Comparison of ENCODE assay signal across 8 cellular contexts in genomic region chr5:3049261-3049660, GRCh38.
"Had no signal": no experiment of that assay in that cellular context is flagged by ENCODE, and none has a peak within 500 bp of the region (broad histone marks: within the 10 kb centered on the region; RNA-seq: fewer than 3 reads in every experiment).

No MANE protein-coding gene starts in this region.

- H3K4me3 ChIP-seq: GM23248 had no signal

- H3K27me3 Mint-ChIP-seq: IgD-negative memory B cell had no signal

- H3K4me3 Mint-ChIP-seq: H9, IgD-negative memory B cell had no signal

- H3K36me3 Mint-ChIP-seq: IgD-negative memory B cell had no signal

- H3K9me3 Mint-ChIP-seq: H9 had no signal

- ATAC-seq: HepG2 had no signal

- H3K27ac Mint-ChIP-seq: H9, IgD-negative memory B cell had no signal

- H3K27ac ChIP-seq: GM23248 had no signal

- DNase-seq: GM23248, GOT3, H9, HCEC 1CT, Kasumi-1, KBM-7 had no signal

- H3K4me1 Mint-ChIP-seq: H9 had no signal
